In genomic region chr12:121454921-121455320, GRCh38 we compare ENCODE assay signal across 26 cellular contexts. TPM values are rescaled to one million over a fixed set of nuclear protein-coding genes. Genes with fewer than 3 reads are reported as not detected.
DNase-seq lines count a peak whose midpoint lies in the region; ATAC-seq and TF ChIP-seq lines count a peak whose summit lies in the region.
"Had no signal": no experiment of that assay in that cellular context is flagged by ENCODE, and none has a peak within 500 bp of the region (broad histone marks: within the 10 kb centered on the region; RNA-seq: fewer than 3 reads in every experiment).

No MANE protein-coding gene starts in this region.

- H3K36me3 Mint-ChIP-seq in CD4-positive, alpha-beta memory T cell, result peaks cover 9 to 18% of the 10 kb centered on the region in 2 donors
- H3K36me3 Mint-ChIP-seq in chondrocyte (ENCODE audit: low read depth), result no peaks in the 10 kb centered on the region
- H3K36me3 Mint-ChIP-seq: natural killer cell treated with Interleukin-12 subunit alpha and Interleukin-12 subunit beta and Interleukin-15 and Interleukin-18, amount 100 ng/mL, for 72 hours had no signal

- no peak overlapping the region for H2BK15ac ChIP-seq in neuronal stem cell (ENCODE audit: low read length)

- no peak overlapping the region for H2BK12ac ChIP-seq in neuronal stem cell (ENCODE audit: low read length)

- H3K9ac ChIP-seq in BLaER1, result peak overlapping the region; percentile 53
- H3K9ac ChIP-seq in neuronal stem cell (ENCODE audit: low read depth, low read length, poor library complexity), result no peak overlapping the region
- H3K9ac ChIP-seq: parathyroid adenoma had no signal

- peaks cover 14% of the 10 kb centered on the region for H3K79me1 ChIP-seq in neuronal stem cell (ENCODE audit: low read depth, low read length)

- H2AFZ ChIP-seq in neuronal stem cell (ENCODE audit: low read length), result no peak overlapping the region
- H2AFZ ChIP-seq: parathyroid adenoma, PC-9 had no signal

- H3K9me3 ChIP-seq in BLaER1 (peaks cover 10% of the 10 kb centered on the region), neuronal stem cell (replicated peaks in 1 of 2; ENCODE audit: control insufficient read depth in 2 of 2, insufficient read depth in 1 of 2, low read depth in 1 of 2, low read length in 2 of 2) (peaks cover 0 to 6% of the 10 kb centered on the region in 2 donors)
- H3K9me3 ChIP-seq in CD4-positive, alpha-beta memory T cell (ENCODE audit: control insufficient read depth in 1 of 2, low read length in 2 of 2), result no peaks in the 10 kb centered on the region
- H3K9me3 ChIP-seq: upper lobe of right lung had no signal

- H3K4me1 ChIP-seq in BLaER1, result peaks cover 85% of the 10 kb centered on the region
- H3K4me1 ChIP-seq in CD4-positive, alpha-beta memory T cell (ENCODE audit: insufficient read depth, low read length), result peaks cover 13% of the 10 kb centered on the region
- peaks cover 0 to 12% of the 10 kb centered on the region in 2 donors for H3K4me1 ChIP-seq in neuronal stem cell (ENCODE audit: control insufficient read depth in 2 of 2, insufficient read depth in 1 of 2, low read depth in 1 of 2, low read length in 2 of 2)
- H3K4me1 ChIP-seq: parathyroid adenoma had no signal

- H3K9me3 Mint-ChIP-seq in CD4-positive, alpha-beta memory T cell, result peaks cover 0 to 2% (median 0%) of the 10 kb centered on the region in 8 donors
- H3K9me3 Mint-ChIP-seq in chondrocyte (ENCODE audit: low read depth), result no peaks in the 10 kb centered on the region
- H3K9me3 Mint-ChIP-seq: activated naive CD4-positive, alpha-beta T cell treated with anti-CD3 and anti-CD28 coated beads for 36 hours; CD4-positive, alpha-beta T cell; IgD-negative memory B cell; natural killer cell treated with Interleukin-12 subunit alpha and Interleukin-12 subunit beta and Interleukin-15 and Interleukin-18, amount 100 ng/mL, for 72 hours had no signal

- H3K27me3 ChIP-seq in BLaER1, result no peaks in the 10 kb centered on the region
- no peaks in the 10 kb centered on the region for H3K27me3 ChIP-seq in CD4-positive, alpha-beta memory T cell (ENCODE audit: insufficient read depth, low read length)
- no peaks in the 10 kb centered on the region for H3K27me3 ChIP-seq in neuronal stem cell (ENCODE audit: control insufficient read depth in 3 of 3, insufficient read depth in 3 of 3, low read depth in 1 of 3, low read length in 3 of 3)
- H3K27me3 ChIP-seq in H7 (ENCODE audit: control insufficient read depth, insufficient read depth, low read length), result no peaks in the 10 kb centered on the region
- H3K27me3 ChIP-seq: upper lobe of right lung had no signal

- TF ChIP-seq CTCF in chondrocyte (IDR thresholded peaks at IDR 0.05), result no peak

- CTCF ChIA-PET in CD4-positive, alpha-beta memory T cell (lab: Charles Lee; ENCODE audit: partially characterized antibody), result interaction anchor here (1.1 to 5.5 kb wide), 3 partner anchors 10 to 23 kb away, joined by 3 to 33 read pairs (median 4); no protein-coding TSS in a partner anchor

- no peak overlapping the region for H3K14ac ChIP-seq in neuronal stem cell (ENCODE audit: low read length)

- no peak overlapping the region for H2BK120ac ChIP-seq in neuronal stem cell (ENCODE audit: low read depth, low read length)

- DNase-seq in CD4-positive, alpha-beta memory T cell, result no peak
- DNase-seq in chondrocyte (ENCODE audit: low spot score), result peak; percentile 68
- no peak for DNase-seq in neuronal stem cell (ENCODE audit: low spot score)
- DNase-seq in midbrain (lab: John Stamatoyannopoulos, UW), result no peak
- no peak for DNase-seq in H7
- DNase-seq: activated CD4-positive, alpha-beta T cell treated with anti-CD3 and anti-CD28 coated beads for 4 hours; activated naive CD4-positive, alpha-beta T cell treated with anti-CD3 and anti-CD28 coated beads for 36 hours; activated T-cell treated with anti-CD3 and anti-CD28 coated beads, Interleukin-2, amount 50 U/mL, for 48 hours; caudate nucleus; CD4-positive, alpha-beta T cell; dermis blood vessel endothelial cell; NCI-H1105; NCI-H187 treated with DMSO at 0.1 percent for 48 hours; NCI-H526; NK-92 treated with Interleukin-12 subunit alpha and Interleukin-12 subunit beta, amount 100 ng/mL, for 24 hours; PC-9; right cardiac atrium; upper lobe of right lung had no signal

- H3K18ac ChIP-seq in neuronal stem cell (ENCODE audit: low read length), result peak overlapping the region; percentile 71

- no CpG with 5 or more reads among the region's 6 CpGs for WGBS in neuronal stem cell (ENCODE audit: extremely low coverage in 2 of 2, insufficient read length in 2 of 2, insufficient replicate concordance in 1 of 2), 2 donors

- peak overlapping the region; percentile 80 for H3K27ac ChIP-seq in BLaER1
- H3K27ac ChIP-seq in CD4-positive, alpha-beta memory T cell (ENCODE audit: low read depth, low read length), result no peak overlapping the region
- no peak overlapping the region for H3K27ac ChIP-seq in neuronal stem cell (replicated peaks; ENCODE audit: low read length)
- H3K27ac ChIP-seq: parathyroid adenoma, PC-9, upper lobe of right lung had no signal

- POLR2A ChIA-PET in CD4-positive, alpha-beta memory T cell (lab: Charles Lee; ENCODE audit: partially characterized antibody), result interaction anchor here (0.6 kb wide), 1 partner anchor 43 kb away, joined by 3 read pairs; no protein-coding TSS in a partner anchor

- no peak overlapping the region for H3K4me3 ChIP-seq in BLaER1
- H3K4me3 ChIP-seq in CD4-positive, alpha-beta memory T cell (ENCODE audit: low read length in 2 of 2), result no peak overlapping the region
- H3K4me3 ChIP-seq in neuronal stem cell (ENCODE audit: low read length in 2 of 2), result no peak overlapping the region
- H3K4me3 ChIP-seq in H7 (ENCODE audit: insufficient read depth, low read depth, low read length), result no peak overlapping the region
- H3K4me3 ChIP-seq: PC-9, upper lobe of right lung had no signal

- H3K23ac ChIP-seq in neuronal stem cell (ENCODE audit: low read depth, low read length, poor library complexity), result no peak overlapping the region

- H4K20me1 ChIP-seq in BLaER1, result peaks cover 100% of the 10 kb centered on the region

- no peak overlapping the region for H4K91ac ChIP-seq in neuronal stem cell (ENCODE audit: low read depth, low read length, poor library complexity)

- H2AK5ac ChIP-seq in neuronal stem cell (ENCODE audit: low read depth, low read length), result no peak overlapping the region

- no peak for ATAC-seq in GM19351 (IDR thresholded peaks at IDR 0.05; ENCODE audit: unreplicated experiment)
- ATAC-seq: left lobe of liver, right cardiac atrium, Right ventricle myocardium inferior, SK-N-SH treated with all-trans-retinoic acid at 6 μM for 48 hours, upper lobe of right lung had no signal

- H3K4me2 ChIP-seq in BLaER1, result peak overlapping the region; percentile 92
- no peak overlapping the region for H3K4me2 ChIP-seq in neuronal stem cell (ENCODE audit: insufficient read depth, low read length, poor library complexity, severe bottlenecking)
- H3K4me2 ChIP-seq: PC-9 had no signal

- intact Hi-C loops in CD4-positive, alpha-beta memory T cell (cut with micrococcal nuclease), result no loop called here

- no peak overlapping the region for H3K4me3 Mint-ChIP-seq in CD4-positive, alpha-beta memory T cell
- H3K4me3 Mint-ChIP-seq in chondrocyte (ENCODE audit: unreplicated experiment), result no peak overlapping the region
- H3K4me3 Mint-ChIP-seq: activated naive CD4-positive, alpha-beta T cell treated with anti-CD3 and anti-CD28 coated beads for 36 hours; CD4-positive, alpha-beta T cell; natural killer cell treated with Interleukin-12 subunit alpha and Interleukin-12 subunit beta and Interleukin-15 and Interleukin-18, amount 100 ng/mL, for 72 hours had no signal

- H4K8ac ChIP-seq in neuronal stem cell (ENCODE audit: low read depth, low read length), result no peak overlapping the region

- H3K27ac Mint-ChIP-seq in CD4-positive, alpha-beta memory T cell, result peak overlapping the region in 4 of 7 donors; percentile 31 to 79 (median 72)
- no peak overlapping the region for H3K27ac Mint-ChIP-seq in chondrocyte (ENCODE audit: unreplicated experiment)
- H3K27ac Mint-ChIP-seq: activated naive CD4-positive, alpha-beta T cell treated with anti-CD3 and anti-CD28 coated beads for 36 hours; CD4-positive, alpha-beta T cell had no signal

- no peaks in the 10 kb centered on the region for H3K27me3 Mint-ChIP-seq in CD4-positive, alpha-beta memory T cell
- no peaks in the 10 kb centered on the region for H3K27me3 Mint-ChIP-seq in chondrocyte (ENCODE audit: low read depth)
- H3K27me3 Mint-ChIP-seq: CD4-positive, alpha-beta T cell; IgD-negative memory B cell; natural killer cell treated with Interleukin-12 subunit alpha and Interleukin-12 subunit beta and Interleukin-15 and Interleukin-18, amount 100 ng/mL, for 72 hours had no signal

- H2BK5ac ChIP-seq in neuronal stem cell (ENCODE audit: low read length), result peak overlapping the region; percentile 31

- H3K4ac ChIP-seq in neuronal stem cell (ENCODE audit: low read length), result no peak overlapping the region

- H3K4me1 Mint-ChIP-seq in CD4-positive, alpha-beta memory T cell, result peaks cover 21 to 59% (median 25%) of the 10 kb centered on the region in 4 donors
- H3K4me1 Mint-ChIP-seq in chondrocyte (ENCODE audit: low read depth), result peaks cover 7% of the 10 kb centered on the region

- H3K36me3 ChIP-seq in BLaER1 (peaks cover 79% of the 10 kb centered on the region), neuronal stem cell (replicated peaks in 1 of 2; ENCODE audit: control insufficient read depth in 2 of 2, insufficient read depth in 2 of 2, low read length in 2 of 2) (peaks cover 7 to 60% of the 10 kb centered on the region in 2 donors), H7 (replicated peaks; ENCODE audit: control insufficient read depth, insufficient read depth, low read length) (peaks cover 2% of the 10 kb centered on the region; the same call in 1 of the 2 replicates)
- H3K36me3 ChIP-seq in CD4-positive, alpha-beta memory T cell (ENCODE audit: insufficient read depth, low read length), result peaks cover 3% of the 10 kb centered on the region

RNA-seq across cellular contexts. Expression of gene RNF34, which starts 55.0 kb away (rescaled TPM):
- total RNA-seq in CD4-positive, alpha-beta memory T cell, result 10 to 100 TPM; 88.6 to 95.3 TPM
- 10 to 100 TPM; 61.3 to 84.7 TPM for polyA plus RNA-seq in CD4-positive, alpha-beta memory T cell
- total RNA-seq in chondrocyte, result 29.9 to 31.3 TPM (median 31.2 TPM) in 3 replicates
- 33.5 TPM for polyA plus RNA-seq in neuronal stem cell (2013, experiment 1 of 2)
- polyA plus RNA-seq in neuronal stem cell (2013, experiment 2 of 2), result 34.8 TPM
- 77.2 and 82.4 TPM in 2 replicates for total RNA-seq in H7 (2014; rRNA removed; shearing (Covaris generic))
